In genomic region chr14:32217301-32217700, GRCh38 we compare ENCODE assay signal across 16 cellular contexts. TPM values are rescaled to one million over a fixed set of nuclear protein-coding genes. Genes with fewer than 3 reads are reported as not detected.
DNase-seq lines count a peak whose midpoint lies in the region; ATAC-seq and TF ChIP-seq lines count a peak whose summit lies in the region.
"Had no signal": no experiment of that assay in that cellular context is flagged by ENCODE, and none has a peak within 500 bp of the region (broad histone marks: within the 10 kb centered on the region; RNA-seq: fewer than 3 reads in every experiment).

No MANE protein-coding gene starts in this region.

- peak; percentile 43 for ATAC-seq in HG03342 (IDR thresholded peaks at IDR 0.05; ENCODE audit: unreplicated experiment)
- ATAC-seq in HG02623 (IDR thresholded peaks at IDR 0.05; ENCODE audit: unreplicated experiment), result no peak

- no peak for TF ChIP-seq CTCF in WERI-Rb-1 (IDR thresholded peaks at IDR 0.05; ENCODE audit: low read depth, low read length)

- no peaks in the 10 kb centered on the region for H3K27me3 ChIP-seq in WERI-Rb-1 (ENCODE audit: insufficient read depth, low read depth, severe bottlenecking)
- H3K27me3 ChIP-seq in MG63, result no peaks in the 10 kb centered on the region
- H3K27me3 ChIP-seq: stomach had no signal

- H3K4me3 ChIP-seq in WERI-Rb-1 (ENCODE audit: low read depth, low read length), result no peak overlapping the region
- no peak overlapping the region for H3K4me3 ChIP-seq in MG63
- H3K4me3 ChIP-seq: stomach had no signal

- peak overlapping the region; percentile 62 for H3K27ac ChIP-seq in WERI-Rb-1
- H3K27ac ChIP-seq: stomach had no signal

- H3K9me3 ChIP-seq in WERI-Rb-1 (ENCODE audit: severe bottlenecking) (peaks cover 6% of the 10 kb centered on the region), MG63 (no peaks in the 10 kb centered on the region)
- H3K9me3 ChIP-seq: stomach had no signal

- H3K36me3 ChIP-seq in WERI-Rb-1, result no peaks in the 10 kb centered on the region
- H3K36me3 ChIP-seq in MG63, result no peaks in the 10 kb centered on the region
- H3K36me3 ChIP-seq: stomach had no signal

- DNase-seq in DMS 273 (lab: John Stamatoyannopoulos, UW; ENCODE audit: unreplicated experiment) (peak; percentile 76), NCI-H2107 treated with DMSO at 0.1 percent for 48 hours (lab: John Stamatoyannopoulos, UW; ENCODE audit: unreplicated experiment) (peak; percentile 99), WERI-Rb-1 (peak; percentile 66), MG63 (no peak), HCEC 1CT (no peak), GF-D8 (lab: John Stamatoyannopoulos, UW) (no peak)
- DNase-seq: AML-193; kidney glomerular epithelial cell; MM.1S; stimulated activated CD4-positive, alpha-beta T cell treated with anti-CD3 and anti-CD28 coated beads, Interleukin-4, amount 100 ng/mL, for 4 hours; stomach; T-helper 2 cell had no signal

RNA-seq across cellular contexts. Expression of gene RNU6-8, which starts 14.2 kb away (rescaled TPM):
- total RNA-seq in MG63 (2014; rRNA removed; shearing (Covaris generic); ENCODE audit: low replicate concordance), result not detected in 2 replicates
- total RNA-seq: activated CD8-positive, alpha-beta memory T cell treated with anti-CD3 and anti-CD28 coated beads for 36 hours; cardiac septum; stomach had no signal

RNA-seq across cellular contexts. Expression of gene RNU6-7, which starts 15.5 kb away (rescaled TPM):
- total RNA-seq in MG63 (2014; rRNA removed; shearing (Covaris generic); ENCODE audit: low replicate concordance), result not detected in 2 replicates
- total RNA-seq: activated CD8-positive, alpha-beta memory T cell treated with anti-CD3 and anti-CD28 coated beads for 36 hours; cardiac septum; stomach had no signal

Comparison
In these comparisons a context has a peak if more than half of its experiments do, and no peak if none do; other contexts are left out.
1. DNase-seq: peak in DMS 273 (single experiment), NCI-H2107 treated with DMSO at 0.1 percent for 48 hours (single experiment) and WERI-Rb-1 (single experiment); none in MG63 (single experiment), HCEC 1CT (single experiment) and GF-D8 (single experiment).